ENCODE assay signal across 8 cellular contexts in the genomic region with DNA sequence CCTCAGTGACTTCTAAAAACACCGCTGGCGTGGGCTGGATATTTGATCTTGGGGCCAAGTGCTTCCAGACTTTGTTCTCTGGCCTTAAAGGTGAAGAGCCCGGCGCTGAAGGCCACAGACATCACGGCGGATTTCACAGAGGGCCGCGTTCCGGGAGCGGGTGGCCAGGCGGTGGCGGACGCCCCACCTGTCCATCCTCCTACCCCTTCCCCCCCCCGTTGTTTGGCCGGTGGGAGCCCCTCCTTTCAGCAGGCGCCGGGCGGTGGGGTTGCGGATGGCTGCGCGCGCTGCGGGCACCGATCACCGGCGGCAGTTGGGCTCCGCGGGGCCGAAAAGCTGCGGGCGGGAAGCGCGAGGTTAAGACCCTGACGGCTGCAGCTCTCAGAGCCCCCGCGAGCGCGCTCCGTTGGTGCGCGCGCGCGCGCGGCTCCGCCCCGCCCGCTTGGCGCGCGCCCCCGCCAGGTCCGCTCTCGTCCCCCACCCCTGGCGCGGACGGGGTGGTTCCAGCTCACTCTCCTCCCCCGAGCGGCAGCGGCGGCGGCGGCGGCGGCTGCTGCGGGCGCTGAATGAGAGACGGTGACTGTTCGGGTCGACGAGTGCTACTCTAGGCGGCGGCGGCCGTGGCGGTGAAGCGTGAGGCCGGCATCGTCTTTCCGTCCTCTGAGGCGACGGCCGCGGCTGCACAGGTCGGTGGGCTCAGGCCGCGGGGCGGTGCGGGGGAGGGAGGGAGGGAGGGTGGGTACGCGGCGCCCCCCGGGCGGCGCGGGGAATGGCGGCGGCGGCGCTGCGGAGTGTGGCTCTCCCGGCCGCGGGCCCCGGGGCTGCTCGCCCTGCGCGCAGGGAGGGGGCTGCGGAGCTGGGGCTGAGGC. TPM values are rescaled to one million over a fixed set of nuclear protein-coding genes. Genes with fewer than 3 reads are reported as not detected.
DNase-seq lines count a peak whose midpoint lies in the region; ATAC-seq lines count a peak whose summit lies in the region.

A gene with protein sequence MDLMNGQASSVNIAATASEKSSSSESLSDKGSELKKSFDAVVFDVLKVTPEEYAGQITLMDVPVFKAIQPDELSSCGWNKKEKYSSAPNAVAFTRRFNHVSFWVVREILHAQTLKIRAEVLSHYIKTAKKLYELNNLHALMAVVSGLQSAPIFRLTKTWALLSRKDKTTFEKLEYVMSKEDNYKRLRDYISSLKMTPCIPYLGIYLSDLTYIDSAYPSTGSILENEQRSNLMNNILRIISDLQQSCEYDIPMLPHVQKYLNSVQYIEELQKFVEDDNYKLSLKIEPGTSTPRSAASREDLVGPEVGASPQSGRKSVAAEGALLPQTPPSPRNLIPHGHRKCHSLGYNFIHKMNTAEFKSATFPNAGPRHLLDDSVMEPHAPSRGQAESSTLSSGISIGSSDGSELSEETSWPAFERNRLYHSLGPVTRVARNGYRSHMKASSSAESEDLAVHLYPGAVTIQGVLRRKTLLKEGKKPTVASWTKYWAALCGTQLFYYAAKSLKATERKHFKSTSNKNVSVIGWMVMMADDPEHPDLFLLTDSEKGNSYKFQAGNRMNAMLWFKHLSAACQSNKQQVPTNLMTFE (plus strand): TSS at position 511 of the 869 bp plus-strand sequence. CDS start 51,521 bp downstream, outside the sequence.

- H3K4me3 ChIP-seq in endocrine pancreas (ENCODE audit: control insufficient read depth, insufficient read depth, low read length) (peak within 1 kb of the TSS; percentile 90), mesenchymal stem cell (ENCODE audit: insufficient read depth in 1 of 2, low read depth in 1 of 2, low read length in 2 of 2) (peak within 1 kb of the TSS; percentile 87 to 95)

- H4K91ac ChIP-seq in mesenchymal stem cell (ENCODE audit: low read length) = peak within 1 kb of the TSS; percentile 90

- peak within 1 kb of the TSS; percentile 94 for H4K8ac ChIP-seq in mesenchymal stem cell (ENCODE audit: low read length)

- peak within 1 kb of the TSS; percentile 85 for H2AK5ac ChIP-seq in mesenchymal stem cell (ENCODE audit: low read length, severe bottlenecking)

- H3K4me2 ChIP-seq in mesenchymal stem cell (ENCODE audit: low read length, poor library complexity, severe bottlenecking) = peak within 1 kb of the TSS; percentile 79

- DNase-seq in AG20443 (ENCODE audit: low spot score) (peak; percentile 93), NCI-H748 treated with DMSO at 0.1 percent for 48 hours (lab: John Stamatoyannopoulos, UW) (peak; percentile 11), mesenchymal stem cell (peak; percentile 74)
- peak; percentile 27 for DNase-seq in activated CD8-positive, alpha-beta memory T cell treated with anti-CD3 and anti-CD28 coated beads, Interleukin-2, amount 50 U/mL, for 1 hour (ENCODE audit: extremely low read depth)
- peak; percentile 57 for DNase-seq in stimulated activated CD8-positive, alpha-beta memory T cell treated with anti-CD3 and anti-CD28 coated beads, Interleukin-12 subunit alpha, Interleukin-12 subunit beta, amount 100 ng/mL, for 4 hours (ENCODE audit: low read depth)

- H2BK15ac ChIP-seq in mesenchymal stem cell (ENCODE audit: low read depth, poor library complexity, severe bottlenecking) = peak within 1 kb of the TSS; percentile 48

- peak within 1 kb of the TSS; percentile 93 for H3K27ac ChIP-seq in mesenchymal stem cell (ENCODE audit: low read length, poor library complexity, severe bottlenecking)

- peak within 1 kb of the TSS; percentile 76 for H3K9ac ChIP-seq in endocrine pancreas (ENCODE audit: control insufficient read depth, insufficient read depth, low read length)
- peak within 1 kb of the TSS; percentile 92 for H3K9ac ChIP-seq in mesenchymal stem cell (ENCODE audit: low read length)

- H2BK5ac ChIP-seq in mesenchymal stem cell (ENCODE audit: low read depth, low read length, poor library complexity, severe bottlenecking) = peak within 1 kb of the TSS; percentile 95

- H3K4ac ChIP-seq in mesenchymal stem cell (ENCODE audit: low read depth in 1 of 2, low read length in 2 of 2) = peak within 1 kb of the TSS; percentile 51 to 89

- H3K4me1 ChIP-seq in endocrine pancreas (ENCODE audit: control insufficient read depth, insufficient read depth, low read length) (peaks cover 8% of the 10 kb centered on the region), mesenchymal stem cell (ENCODE audit: control insufficient read depth, insufficient read depth, low read depth, low read length) (peaks cover 8% of the 10 kb centered on the region)

- no peaks in the 10 kb centered on the region for H3K36me3 ChIP-seq in endocrine pancreas (ENCODE audit: control insufficient read depth, insufficient read depth, low read length)
- H3K36me3 ChIP-seq in mesenchymal stem cell (ENCODE audit: control insufficient read depth in 1 of 2, insufficient read depth in 2 of 2, low read depth in 1 of 2, low read length in 2 of 2) = peaks cover 0 to 7% of the 10 kb centered on the region in 2 experiments

- H3K27me3 ChIP-seq in endocrine pancreas (ENCODE audit: control insufficient read depth, insufficient read depth, low read length) (no peaks in the 10 kb centered on the region), mesenchymal stem cell (ENCODE audit: control insufficient read depth in 1 of 2, insufficient read depth in 1 of 2, low read length in 2 of 2) (no peaks in the 10 kb centered on the region)

- H3K18ac ChIP-seq in mesenchymal stem cell (ENCODE audit: low read depth in 1 of 2, low read length in 2 of 2) = peak within 1 kb of the TSS; percentile 89 to 98

- H3K14ac ChIP-seq in mesenchymal stem cell (ENCODE audit: low read length in 2 of 2) = peak within 1 kb of the TSS in 1 of 2 experiments; percentile 93

- peak within 1 kb of the TSS; percentile 95 for H2AFZ ChIP-seq in mesenchymal stem cell (ENCODE audit: low read depth, low read length)

- H3K23ac ChIP-seq in mesenchymal stem cell (ENCODE audit: low read length in 2 of 2) = no peak within 1 kb of the TSS

- H2BK120ac ChIP-seq in mesenchymal stem cell (ENCODE audit: low read depth, low read length) = peak within 1 kb of the TSS; percentile 82

- WGBS in mesenchymal stem cell = 2% methylated on average over 41 of the region's 110 CpGs

- peak within 1 kb of the TSS; percentile 3 to 83 for H2BK12ac ChIP-seq in mesenchymal stem cell (ENCODE audit: low read length in 2 of 2)

- H3K9me3 ChIP-seq in endocrine pancreas (ENCODE audit: control insufficient read depth, low read length) (no peaks in the 10 kb centered on the region), mesenchymal stem cell (ENCODE audit: control insufficient read depth, low read length) (no peaks in the 10 kb centered on the region)

- H3K79me1 ChIP-seq in mesenchymal stem cell (replicated peaks; ENCODE audit: low read length, poor library complexity, severe bottlenecking) = no peaks in the 10 kb centered on the region

- ATAC-seq in GM19025 (IDR thresholded peaks at IDR 0.05; ENCODE audit: low read depth, unreplicated experiment) (peak; percentile 64), HG03196 (IDR thresholded peaks at IDR 0.05; ENCODE audit: unreplicated experiment) (peak; percentile 68)

RNA-seq across cellular contexts. Expression of the gene that starts here (rescaled TPM):
- 10.1 TPM for polyA plus RNA-seq in mesenchymal stem cell (2013, experiment 1 of 2)
- polyA plus RNA-seq in mesenchymal stem cell (2013, experiment 2 of 2) = 8.5 TPM

Comparison
In these comparisons a context has a peak if more than half of its experiments do, and no peak if none do; other contexts are left out.
1. Peak in every context shown above with its lines: DNase-seq, ATAC-seq, H3K4me3 ChIP-seq and H3K27ac ChIP-seq.
2. DNase-seq: peak in every context shown above with its lines; median percentile 93 in AG20443; 74 in mesenchymal stem cell; 57 in stimulated activated CD8-positive, alpha-beta memory T cell treated with anti-CD3 and anti-CD28 coated beads, Interleukin-12 subunit alpha, Interleukin-12 subunit beta, amount 100 ng/mL, for 4 hours; 27 in activated CD8-positive, alpha-beta memory T cell treated with anti-CD3 and anti-CD28 coated beads, Interleukin-2, amount 50 U/mL, for 1 hour; 11 in NCI-H748 treated with DMSO at 0.1 percent for 48 hours.